Comparison of ENCODE assay signal across 8 cellular contexts in genomic region chr1:58784758-58785423, GRCh38. TPM values are rescaled to one million over a fixed set of nuclear protein-coding genes. Genes with fewer than 3 reads are reported as not detected.
A peak's percentile ranks its signal among the peaks of the same experiment; 100 is the strongest.
DNase-seq lines count a peak whose midpoint lies in the region; ATAC-seq and TF ChIP-seq lines count a peak whose summit lies in the region.

No MANE protein-coding gene starts in this region.

- H3K4me2 ChIP-seq in BLaER1 treated with 17β-estradiol and CSF1 and Interleukin-3, amounts not matched to agents 10 nM and 100 nM = peak overlapping the region; percentile 90 to 99 (median 96)

- peak overlapping the region; percentile 91 for H3K27ac Mint-ChIP-seq in activated CD4-positive, alpha-beta T cell treated with anti-CD3 and anti-CD28 coated beads for 36 hours

- intact Hi-C loops in activated CD4-positive, alpha-beta T cell treated with anti-CD3 and anti-CD28 coated beads for 36 hours (cut with DNase I, micrococcal nuclease) = loop anchor here (1.0 to 10.0 kb wide), 14 partner anchors 30 to 1029 kb away; partner anchors contain the start of genes HOOK1 (in 2 of the 2), OMA1 (in 2 of the 2), FGGY (in 1 of the 2) and MYSM1 (in 1 of the 2)

- peak overlapping the region; percentile 90 to 100 (median 96) for H3K9ac ChIP-seq in BLaER1 treated with 17β-estradiol and CSF1 and Interleukin-3, amounts not matched to agents 10 nM and 100 nM

- peaks cover 0 to 25% (median 0%) of the 10 kb centered on the region in 11 experiments; a peak in 7 of 22 replicates for H3K36me3 ChIP-seq in BLaER1 treated with 17β-estradiol and CSF1 and Interleukin-3, amounts not matched to agents 10 nM and 100 nM

- CTCF ChIA-PET in activated CD4-positive, alpha-beta T cell treated with anti-CD3 and anti-CD28 coated beads for 36 hours (lab: Charles Lee) = interaction anchor here (0.5 to 1.1 kb wide), 3 partner anchors 14 to 722 kb away, joined by 3 to 4 read pairs (median 3); no protein-coding TSS in a partner anchor

- H3K27me3 Mint-ChIP-seq in activated CD4-positive, alpha-beta T cell treated with anti-CD3 and anti-CD28 coated beads for 36 hours = no peaks in the 10 kb centered on the region

- H3K9me3 Mint-ChIP-seq in activated CD4-positive, alpha-beta T cell treated with anti-CD3 and anti-CD28 coated beads for 36 hours (ENCODE audit: low read depth) = peaks cover 5% of the 10 kb centered on the region

- peak; percentile 83 for TF ChIP-seq CTCF in choroid plexus epithelial cell (conservative IDR thresholded peaks at IDR 0.05; ENCODE audit: low read depth, low read length)

- peak; percentile 3 for ATAC-seq in activated CD4-positive, alpha-beta T cell treated with anti-CD3 and anti-CD28 coated beads for 36 hours
- no peak for ATAC-seq in HG03439 (IDR thresholded peaks at IDR 0.05; ENCODE audit: unreplicated experiment)

- H3K4me1 ChIP-seq in BLaER1 treated with 17β-estradiol and CSF1 and Interleukin-3, amounts not matched to agents 10 nM and 100 nM = peaks cover 19 to 35% (median 21%) of the 10 kb centered on the region in 10 experiments

- DNase-seq in H4 (ENCODE audit: low spot score) (peak; percentile 90), NCI-H446 (lab: John Stamatoyannopoulos, UW) (peak; percentile 82 to 89), choroid plexus epithelial cell (ENCODE audit: low read depth) (peak; percentile 96), kidney tubule cell (ENCODE audit: low spot score) (peak; percentile 96)
- DNase-seq in activated CD4-positive, alpha-beta T cell treated with anti-CD3 and anti-CD28 coated beads for 36 hours = peak; percentile 86
- DNase-seq in stimulated activated CD4-positive, alpha-beta T cell treated with anti-CD3 and anti-CD28 coated beads, Interleukin-15, amount 100 ng/mL, for 24 hours = peak; percentile 79

- H3K27ac ChIP-seq in BLaER1 treated with 17β-estradiol and CSF1 and Interleukin-3, amounts not matched to agents 10 nM and 100 nM = peak overlapping the region; percentile 93 to 100 (median 97)

- POLR2A ChIA-PET in activated CD4-positive, alpha-beta T cell treated with anti-CD3 and anti-CD28 coated beads for 36 hours (lab: Charles Lee) = interaction anchor here (2.0 kb wide), 1 partner anchor 118 kb away, joined by 6 read pairs; no protein-coding TSS in a partner anchor

- peaks cover 0 to 16% (median 11%) of the 10 kb centered on the region in 11 experiments; a peak in 13 of 22 replicates for H3K9me3 ChIP-seq in BLaER1 treated with 17β-estradiol and CSF1 and Interleukin-3, amounts not matched to agents 10 nM and 100 nM (replicated peaks in 1 of 11)

- peaks cover 0 to 5% (median 0%) of the 10 kb centered on the region in 11 experiments; a peak in 4 of 22 replicates for H3K27me3 ChIP-seq in BLaER1 treated with 17β-estradiol and CSF1 and Interleukin-3, amounts not matched to agents 10 nM and 100 nM

- H3K36me3 Mint-ChIP-seq in activated CD4-positive, alpha-beta T cell treated with anti-CD3 and anti-CD28 coated beads for 36 hours (ENCODE audit: low read depth) = peaks cover 30% of the 10 kb centered on the region

- peaks cover 23 to 39% (median 38%) of the 10 kb centered on the region in 11 experiments; a peak in 19 of 22 replicates for H4K20me1 ChIP-seq in BLaER1 treated with 17β-estradiol and CSF1 and Interleukin-3, amounts not matched to agents 10 nM and 100 nM

- peak overlapping the region; percentile 77 to 99 (median 90) for H3K4me3 ChIP-seq in BLaER1 treated with 17β-estradiol and CSF1 and Interleukin-3, amounts not matched to agents 10 nM and 100 nM
- peak overlapping the region; percentile 77 for H3K4me3 ChIP-seq in choroid plexus epithelial cell (ENCODE audit: low read depth, low read length)

- peaks cover 18% of the 10 kb centered on the region for H3K4me1 Mint-ChIP-seq in activated CD4-positive, alpha-beta T cell treated with anti-CD3 and anti-CD28 coated beads for 36 hours

- H3K4me3 Mint-ChIP-seq in activated CD4-positive, alpha-beta T cell treated with anti-CD3 and anti-CD28 coated beads for 36 hours = peak overlapping the region; percentile 79

RNA-seq across cellular contexts. Expression of gene JUN, which starts 1.0 kb away (rescaled TPM):
- total RNA-seq in H4 (2014; rRNA removed; shearing (Covaris generic)) = 23.2 and 29.4 TPM in 2 replicates
- 10 to 100 TPM; 24.2 to 25.5 TPM for total RNA-seq in activated CD4-positive, alpha-beta T cell treated with anti-CD3 and anti-CD28 coated beads for 36 hours
